ENCODE assay signal across 27 cellular contexts in the genomic region with DNA sequence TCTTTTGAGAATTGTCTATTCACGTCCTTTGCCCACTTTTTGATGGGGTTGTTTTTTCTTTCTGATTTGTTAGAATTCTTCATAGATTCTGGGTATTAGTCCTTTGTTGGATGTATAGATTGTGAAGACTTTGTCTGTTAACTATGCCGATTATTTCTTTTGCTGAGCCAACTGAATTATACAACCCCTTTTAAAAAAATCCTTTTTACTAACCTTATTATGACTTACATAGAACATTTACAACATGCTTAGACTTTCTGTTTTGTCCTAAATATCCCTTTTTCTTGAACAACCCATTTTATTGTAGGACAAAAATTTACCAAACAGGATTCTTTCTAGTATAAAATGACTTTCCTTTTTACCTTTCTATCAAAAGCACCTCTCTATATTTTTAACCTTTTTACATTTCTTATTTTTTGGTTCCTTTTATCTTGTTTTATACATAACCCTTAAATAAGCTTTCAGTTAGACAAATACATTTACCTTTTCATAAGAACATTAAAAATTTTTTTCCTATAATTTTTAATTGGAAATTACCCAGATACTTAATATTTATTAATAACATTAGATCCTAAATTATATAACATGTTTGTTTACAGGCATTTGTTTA.
DNase-seq lines count a peak whose midpoint lies in the region; ATAC-seq, FAIRE-seq and TF ChIP-seq lines count a peak whose summit lies in the region.
"Had no signal": no experiment of that assay in that cellular context is flagged by ENCODE, and none has a peak within 500 bp of the region (broad histone marks: within the 10 kb centered on the region; RNA-seq: fewer than 3 reads in every experiment).

No MANE protein-coding gene starts in this region.

- no peak overlapping the region for H3K4me3 Mint-ChIP-seq in activated CD8-positive, alpha-beta T cell treated with anti-CD3 and anti-CD28 coated beads for 36 hours
- H3K4me3 Mint-ChIP-seq: B cell; mesothelial cell of epicardium; nephron; stimulated activated naive CD8-positive, alpha-beta T cell treated with anti-CD3 and anti-CD28 coated beads, Interleukin-15, amount 100 ng/mL, for 72 hours had no signal

- peaks cover 3% of the 10 kb centered on the region for H3K36me3 Mint-ChIP-seq in activated CD8-positive, alpha-beta T cell treated with anti-CD3 and anti-CD28 coated beads for 36 hours (ENCODE audit: low read depth)

- H3K27me3 Mint-ChIP-seq in activated CD8-positive, alpha-beta T cell treated with anti-CD3 and anti-CD28 coated beads for 36 hours: peaks cover 11% of the 10 kb centered on the region

- intact Hi-C loops in pancreas (cut with DNase I): no loop called here
- intact Hi-C loops in activated CD8-positive, alpha-beta T cell treated with anti-CD3 and anti-CD28 coated beads for 36 hours (cut with micrococcal nuclease): no loop called here

- H3K36me3 ChIP-seq in Karpas-422 (ENCODE audit: insufficient read depth, low read length) (no peaks in the 10 kb centered on the region), pancreas (no peaks in the 10 kb centered on the region)

- H3K9me3 ChIP-seq in Karpas-422 (ENCODE audit: low read length) (peaks cover 2% of the 10 kb centered on the region), pancreas (no peaks in the 10 kb centered on the region)

- no peaks in the 10 kb centered on the region for H3K27me3 ChIP-seq in Karpas-422 (ENCODE audit: low read length)
- H3K27me3 ChIP-seq in pancreas: no peaks in the 10 kb centered on the region
- H3K27me3 ChIP-seq: dorsolateral prefrontal cortex had no signal

- H4K20me1 ChIP-seq in Karpas-422 (ENCODE audit: insufficient read depth, low read depth, low read length): no peaks in the 10 kb centered on the region

- H3K4me1 Mint-ChIP-seq in activated CD8-positive, alpha-beta T cell treated with anti-CD3 and anti-CD28 coated beads for 36 hours (ENCODE audit: low read depth): no peaks in the 10 kb centered on the region
- H3K4me1 Mint-ChIP-seq: B cell; mesothelial cell of epicardium; nephron; stimulated activated naive CD8-positive, alpha-beta T cell treated with anti-CD3 and anti-CD28 coated beads, Interleukin-15, amount 100 ng/mL, for 72 hours had no signal

- H3K4me3 ChIP-seq in Karpas-422 (ENCODE audit: low read length): no peak overlapping the region
- H3K4me3 ChIP-seq in pancreas: no peak overlapping the region
- H3K4me3 ChIP-seq in foreskin fibroblast (ENCODE audit: low read depth in 1 of 2, low read length in 2 of 2): no peak overlapping the region
- H3K4me3 ChIP-seq: dorsolateral prefrontal cortex had no signal

- no peak overlapping the region for H3K27ac ChIP-seq in Karpas-422 (ENCODE audit: low read length)
- no peak overlapping the region for H3K27ac ChIP-seq in pancreas
- H3K27ac ChIP-seq: dorsolateral prefrontal cortex, VCaP had no signal

- no peak for ATAC-seq in pancreas
- ATAC-seq in HG03378 (IDR thresholded peaks at IDR 0.05; ENCODE audit: unreplicated experiment): no peak
- no peak for ATAC-seq in activated CD8-positive, alpha-beta T cell treated with anti-CD3 and anti-CD28 coated beads for 36 hours
- ATAC-seq: stimulated activated naive CD8-positive, alpha-beta T cell treated with anti-CD3 and anti-CD28 coated beads, Interleukin-15, amount 100 ng/mL, for 72 hours had no signal

- no peak overlapping the region for H2AFZ ChIP-seq in Karpas-422 (ENCODE audit: low read length)

- no peaks in the 10 kb centered on the region for H3K4me1 ChIP-seq in Karpas-422 (ENCODE audit: low read length)
- H3K4me1 ChIP-seq in pancreas: no peaks in the 10 kb centered on the region

- H3K9me3 Mint-ChIP-seq in activated CD8-positive, alpha-beta T cell treated with anti-CD3 and anti-CD28 coated beads for 36 hours: peaks cover 13% of the 10 kb centered on the region

- H3K9ac ChIP-seq in Karpas-422 (ENCODE audit: low read length): no peak overlapping the region

- DNase-seq in NCI-H82 (lab: John Stamatoyannopoulos, UW) (peak; percentile 46), NCI-H82 treated with DMSO at 0.1 percent for 48 hours (lab: John Stamatoyannopoulos, UW; ENCODE audit: unreplicated experiment) (no peak), Karpas-422 (peak; percentile 43), pancreas (no peak), foreskin fibroblast (no peak)
- no peak for DNase-seq in activated CD8-positive, alpha-beta T cell treated with anti-CD3 and anti-CD28 coated beads for 36 hours
- DNase-seq: activated CD4-positive, alpha-beta T cell treated with anti-CD3 and anti-CD28 coated beads, Interleukin-2, amount 50 U/mL, for 1 hour; activated CD8-positive, alpha-beta memory T cell treated with anti-CD3 and anti-CD28 coated beads, Interleukin-2, amount 50 U/mL, for 48 hours; activated gamma-delta T cell treated with Interleukin-2 at 50 U/mL for 16 hours; amniotic stem cell; caudate nucleus; dorsolateral prefrontal cortex; GF-D8; NCI-H2107; posterior cingulate gyrus; SHP77; stimulated activated naive CD8-positive, alpha-beta T cell treated with anti-CD3 and anti-CD28 coated beads, Interleukin-15, amount 100 ng/mL, for 72 hours; T-helper 1 cell; trophoblast cell had no signal

- H3K79me2 ChIP-seq in Karpas-422 (ENCODE audit: low read length): no peaks in the 10 kb centered on the region

- CTCF ChIA-PET in activated CD8-positive, alpha-beta T cell treated with anti-CD3 and anti-CD28 coated beads for 36 hours (lab: Charles Lee): interaction anchor here (1.0 kb wide), 1 partner anchor 365 kb away, joined by 3 read pairs; no protein-coding TSS in a partner anchor

- no peak overlapping the region for H3K27ac Mint-ChIP-seq in activated CD8-positive, alpha-beta T cell treated with anti-CD3 and anti-CD28 coated beads for 36 hours
- H3K27ac Mint-ChIP-seq: B cell; mesothelial cell of epicardium; nephron; stimulated activated naive CD8-positive, alpha-beta T cell treated with anti-CD3 and anti-CD28 coated beads, Interleukin-15, amount 100 ng/mL, for 72 hours had no signal

- no peaks in the 10 kb centered on the region for H3K9me2 ChIP-seq in Karpas-422 (replicated peaks; ENCODE audit: insufficient read depth, low read length)

- TF ChIP-seq CTCF in pancreas (IDR thresholded peaks at IDR 0.05): no peak
- TF ChIP-seq CTCF in foreskin fibroblast (IDR thresholded peaks at IDR 0.05; ENCODE audit: low read depth, low read length): no peak
- no peak for TF ChIP-seq CTCF in activated CD8-positive, alpha-beta T cell treated with anti-CD3 and anti-CD28 coated beads for 36 hours (IDR thresholded peaks at IDR 0.05)

- POLR2A ChIA-PET in activated CD8-positive, alpha-beta T cell treated with anti-CD3 and anti-CD28 coated beads for 36 hours (lab: Charles Lee): no interaction called here

- WGBS in pancreas, 2 donors: 86 to 91% methylated on average over 2 of the region's 2 CpGs

- FAIRE-seq in TTC549 (lab: Jason Lieb, UNC) (peak; percentile 86), pancreas (lab: Jason Lieb, UNC) (peak; percentile 82)
- FAIRE-seq: GM12891, H54 had no signal

- no peak overlapping the region for H3K4me2 ChIP-seq in Karpas-422 (ENCODE audit: low read depth, low read length, poor library complexity, severe bottlenecking)

Comparison
In these comparisons a context has a peak if more than half of its experiments do, and no peak if none do; other contexts are left out.
1. DNase-seq: peak in NCI-H82 (single experiment) and Karpas-422 (single experiment); none in NCI-H82 treated with DMSO at 0.1 percent for 48 hours (single experiment), pancreas (0 of 6), foreskin fibroblast (0 of 2) and activated CD8-positive, alpha-beta T cell treated with anti-CD3 and anti-CD28 coated beads for 36 hours (single experiment).